ENCODE assay signal across 1 cellular context in genomic region chr17:7557825-7558543, GRCh38.
A peak's percentile ranks its signal among the peaks of the same experiment; 100 is the strongest.
TF ChIP-seq lines count a peak whose summit lies in the region.

No MANE protein-coding gene starts in this region.

TF ChIP-seq in HepG2, 621 proteins besides CTCF, POLR2A, EP300 and RAD21 (continued from another document and continues in another):
- TF ChIP-seq REST (IDR thresholded peaks at IDR 0.05; ENCODE audit: borderline replicate concordance in 1 of 2, low read depth in 1 of 2, low read length in 2 of 2): no peak
- no peak for TF ChIP-seq HMGA1 (CRISPR knock-in tag; conservative IDR thresholded peaks at IDR 0.05)
- TF ChIP-seq IRF9 (CRISPR knock-in tag; IDR thresholded peaks at IDR 0.05; ENCODE audit: borderline replicate concordance): no peak
- TF ChIP-seq ZBTB7B (CRISPR knock-in tag; IDR thresholded peaks at IDR 0.05): peak; percentile 41; the same call in 1 of the 2 replicates
- TF ChIP-seq FOXC1 (CRISPR knock-in tag; IDR thresholded peaks at IDR 0.05; ENCODE audit: borderline replicate concordance): no peak; the same call in 1 of the 2 replicates
- TF ChIP-seq MBNL3 (CRISPR knock-in tag; conservative IDR thresholded peaks at IDR 0.05): no peak
- peak; percentile 64; the same call in 1 of the 2 replicates for TF ChIP-seq UBTF (CRISPR knock-in tag; IDR thresholded peaks at IDR 0.05)
- no peak for TF ChIP-seq POGK (CRISPR knock-in tag; conservative IDR thresholded peaks at IDR 0.05)
- no peak for TF ChIP-seq NONO (IDR thresholded peaks at IDR 0.05)
- TF ChIP-seq NONO (CRISPR knock-in tag; conservative IDR thresholded peaks at IDR 0.05): no peak
- TF ChIP-seq PRDM10 (CRISPR knock-in tag; IDR thresholded peaks at IDR 0.05; ENCODE audit: low read depth): no peak
- TF ChIP-seq REXO4 (CRISPR knock-in tag; IDR thresholded peaks at IDR 0.05; ENCODE audit: borderline replicate concordance): no peak
- TF ChIP-seq ZNF251 (CRISPR knock-in tag; IDR thresholded peaks at IDR 0.05): no peak
- TF ChIP-seq TBL1XR1 (IDR thresholded peaks at IDR 0.05; ENCODE audit: borderline replicate concordance, low read length, partially characterized antibody): no peak
- TF ChIP-seq ZNF17 (CRISPR knock-in tag; IDR thresholded peaks at IDR 0.05): no peak
- TF ChIP-seq PHB2 (IDR thresholded peaks at IDR 0.05; ENCODE audit: partially characterized antibody): no peak
- no peak for TF ChIP-seq MIER3 (CRISPR knock-in tag; IDR thresholded peaks at IDR 0.05; ENCODE audit: borderline replicate concordance)
- TF ChIP-seq ZNF180 (CRISPR knock-in tag; IDR thresholded peaks at IDR 0.05; ENCODE audit: borderline replicate concordance, low read depth): no peak
- peak; percentile 42; the same call in 1 of the 2 replicates for TF ChIP-seq TFDP1 (CRISPR knock-in tag; IDR thresholded peaks at IDR 0.05; ENCODE audit: borderline replicate concordance)
- peak; percentile 76 for TF ChIP-seq POLR2G (IDR thresholded peaks at IDR 0.05; ENCODE audit: low read depth, low read length)
- TF ChIP-seq GATAD1 (CRISPR knock-in tag; IDR thresholded peaks at IDR 0.05): peak; percentile 13; the same call in 1 of the 2 replicates
- TF ChIP-seq PRPF4 (IDR thresholded peaks at IDR 0.05; ENCODE audit: low read depth, low read length, poor library complexity, severe bottlenecking): no peak
- TF ChIP-seq GABPB1 (CRISPR knock-in tag; IDR thresholded peaks at IDR 0.05): peak; percentile 72
- peak; percentile 41; the same call in 1 of the 2 replicates for TF ChIP-seq NFKBIZ (CRISPR knock-in tag; IDR thresholded peaks at IDR 0.05)
- no peak for TF ChIP-seq EEA1 (CRISPR knock-in tag; IDR thresholded peaks at IDR 0.05; ENCODE audit: borderline replicate concordance)
- TF ChIP-seq ZNF362 (CRISPR knock-in tag; IDR thresholded peaks at IDR 0.05; ENCODE audit: borderline replicate concordance): no peak
- no peak for TF ChIP-seq ZBTB4 (CRISPR knock-in tag; IDR thresholded peaks at IDR 0.05; ENCODE audit: borderline replicate concordance)
- TF ChIP-seq ZNF770 (CRISPR knock-in tag; IDR thresholded peaks at IDR 0.05): 0 out of 2 replicates have a peak, but pooled peaks have one; percentile 13
- TF ChIP-seq ZNF746 (CRISPR knock-in tag; IDR thresholded peaks at IDR 0.05): peak; percentile 50; the same call in 1 of the 2 replicates
- TF ChIP-seq KLF6 (CRISPR knock-in tag; IDR thresholded peaks at IDR 0.05): peak; percentile 33; the same call in 1 of the 2 replicates
- TF ChIP-seq KLF16 (CRISPR knock-in tag; IDR thresholded peaks at IDR 0.05): 0 out of 4 replicates have a peak, but pooled peaks of 1 of the 2 experiments have one; percentile 28
- peak; percentile 83 for TF ChIP-seq SP5 (CRISPR knock-in tag; IDR thresholded peaks at IDR 0.05; ENCODE audit: borderline replicate concordance, low read depth)
- TF ChIP-seq ZNF562 (CRISPR knock-in tag; IDR thresholded peaks at IDR 0.05; ENCODE audit: borderline replicate concordance): no peak
- 0 out of 2 replicates have a peak, but pooled peaks have one; percentile 43 for TF ChIP-seq ZBTB7A (CRISPR knock-in tag; IDR thresholded peaks at IDR 0.05)
- no peak for TF ChIP-seq SP1 (IDR thresholded peaks at IDR 0.05)
- TF ChIP-seq SP1 (CRISPR knock-in tag; IDR thresholded peaks at IDR 0.05): peak; percentile 31; the same call in 1 of the 2 replicates
- TF ChIP-seq ZNF224 (CRISPR knock-in tag; IDR thresholded peaks at IDR 0.05): no peak
